In genomic region chr20:47267621-47268020, GRCh38 we compare ENCODE assay signal across 18 cellular contexts.
DNase-seq lines count a peak whose midpoint lies in the region; ATAC-seq and TF ChIP-seq lines count a peak whose summit lies in the region.
"Had no signal": no experiment of that assay in that cellular context is flagged by ENCODE, and none has a peak within 500 bp of the region (broad histone marks: within the 10 kb centered on the region; RNA-seq: fewer than 3 reads in every experiment).

No MANE protein-coding gene starts in this region.

- peaks cover 3% of the 10 kb centered on the region; the same call in 1 of the 2 replicates for H4K20me1 ChIP-seq in BLaER1

- H3K4me3 ChIP-seq in BLaER1 (no peak overlapping the region), BE2C (ENCODE audit: low read depth, low read length) (no peak overlapping the region)

- peak overlapping the region; percentile 97 for H3K4me2 ChIP-seq in BLaER1
- H3K4me2 ChIP-seq: KMS-11 had no signal

- POLR2A ChIA-PET in activated B cell treated with CpG ODN at 0.5 μM for 24 hours (lab: Charles Lee) = no interaction called here

- H3K27ac ChIP-seq in BLaER1 = peak overlapping the region; percentile 96
- H3K27ac ChIP-seq: KMS-11 had no signal

- ATAC-seq in activated B cell treated with CpG ODN at 0.5 μM for 24 hours (ENCODE audit: low read depth) = no peak
- ATAC-seq in HG02981 (IDR thresholded peaks at IDR 0.05; ENCODE audit: unreplicated experiment) = no peak
- ATAC-seq: HCT116 had no signal

- H3K36me3 Mint-ChIP-seq in HFFc6 (ENCODE audit: low read depth) = peaks cover 15% of the 10 kb centered on the region
- H3K36me3 Mint-ChIP-seq in activated B cell treated with CpG ODN at 0.5 μM for 24 hours (ENCODE audit: low read depth) = peaks cover 44% of the 10 kb centered on the region
- H3K36me3 Mint-ChIP-seq in neural crest cell (ENCODE audit: low read depth) = peaks cover 6% of the 10 kb centered on the region

- H3K36me3 ChIP-seq in BLaER1 (peaks cover 67% of the 10 kb centered on the region), BE2C (peaks cover 54% of the 10 kb centered on the region)

- H3K4me1 ChIP-seq in BLaER1 (peaks cover 99% of the 10 kb centered on the region), BE2C (peaks cover 12% of the 10 kb centered on the region)

- H3K4me3 Mint-ChIP-seq in HFFc6 = no peak overlapping the region
- H3K4me3 Mint-ChIP-seq in activated B cell treated with CpG ODN at 0.5 μM for 24 hours = no peak overlapping the region
- H3K4me3 Mint-ChIP-seq in neural crest cell = no peak overlapping the region
- H3K4me3 Mint-ChIP-seq: CD8-positive, alpha-beta memory T cell had no signal

- H3K9me3 Mint-ChIP-seq in HFFc6 = no peaks in the 10 kb centered on the region
- H3K9me3 Mint-ChIP-seq in activated B cell treated with CpG ODN at 0.5 μM for 24 hours = no peaks in the 10 kb centered on the region
- no peaks in the 10 kb centered on the region for H3K9me3 Mint-ChIP-seq in neural crest cell
- H3K9me3 Mint-ChIP-seq: CD8-positive, alpha-beta memory T cell had no signal

- peak overlapping the region; percentile 28; the same call in 1 of the 2 replicates for H3K9ac ChIP-seq in BLaER1
- H3K9ac ChIP-seq: KMS-11 had no signal

- H3K27ac Mint-ChIP-seq in HFFc6 (peak overlapping the region; percentile 36; the same call in 1 of the 2 replicates), activated B cell treated with CpG ODN at 0.5 μM for 24 hours (peak overlapping the region; percentile 18), neural crest cell (ENCODE audit: unreplicated experiment) (peak overlapping the region; percentile 29)

- H3K4me1 Mint-ChIP-seq in HFFc6 (ENCODE audit: low read depth) (peaks cover 11% of the 10 kb centered on the region), activated B cell treated with CpG ODN at 0.5 μM for 24 hours (peaks cover 48% of the 10 kb centered on the region), neural crest cell (peaks cover 15% of the 10 kb centered on the region)

- H3K27me3 Mint-ChIP-seq in HFFc6 (ENCODE audit: insufficient read depth) (no peaks in the 10 kb centered on the region; the same call in 1 of the 2 replicates), activated B cell treated with CpG ODN at 0.5 μM for 24 hours (no peaks in the 10 kb centered on the region), neural crest cell (ENCODE audit: low read depth) (no peaks in the 10 kb centered on the region)
- H3K27me3 Mint-ChIP-seq: CD8-positive, alpha-beta memory T cell had no signal

- no peaks in the 10 kb centered on the region for H3K9me3 ChIP-seq in BLaER1
- no peaks in the 10 kb centered on the region for H3K9me3 ChIP-seq in BE2C

- CTCF ChIA-PET in activated B cell treated with CpG ODN at 0.5 μM for 24 hours (lab: Charles Lee) = interaction anchor here (1.3 kb wide), 1 partner anchor 117 kb away, joined by 4 read pairs; no protein-coding TSS in a partner anchor

- no peaks in the 10 kb centered on the region for H3K27me3 ChIP-seq in BLaER1
- H3K27me3 ChIP-seq in BE2C = no peaks in the 10 kb centered on the region

- DNase-seq in HFFc6 (no peak), activated B cell treated with CpG ODN at 0.5 μM for 24 hours (no peak), neural crest cell (ENCODE audit: low read depth, low spot score) (no peak), dedifferentiated amniotic fluid mesenchymal stem cell (ENCODE audit: extremely low spot score) (no peak), BE2C (no peak), NCI-H146 treated with DMSO at 0.1 percent for 48 hours (lab: John Stamatoyannopoulos, UW; ENCODE audit: unreplicated experiment) (no peak)
- DNase-seq: AML-193; CD8-positive, alpha-beta memory T cell; MM.1S; NCI-H1105; NCI-H187; NCI-H446; NCI-H748 treated with DMSO at 0.1 percent for 48 hours; SW 1271 had no signal

- intact Hi-C loops in activated B cell treated with CpG ODN at 0.5 μM for 24 hours (cut with micrococcal nuclease) = no loop called here

- TF ChIP-seq CTCF in HFFc6 (IDR thresholded peaks at IDR 0.05) (no peak), activated B cell treated with CpG ODN at 0.5 μM for 24 hours (IDR thresholded peaks at IDR 0.05) (no peak), neural crest cell (conservative IDR thresholded peaks at IDR 0.05) (no peak), BE2C (IDR thresholded peaks at IDR 0.05; ENCODE audit: low read depth, low read length) (no peak)
